ENCODE assay signal across 12 cellular contexts in the genomic region with DNA sequence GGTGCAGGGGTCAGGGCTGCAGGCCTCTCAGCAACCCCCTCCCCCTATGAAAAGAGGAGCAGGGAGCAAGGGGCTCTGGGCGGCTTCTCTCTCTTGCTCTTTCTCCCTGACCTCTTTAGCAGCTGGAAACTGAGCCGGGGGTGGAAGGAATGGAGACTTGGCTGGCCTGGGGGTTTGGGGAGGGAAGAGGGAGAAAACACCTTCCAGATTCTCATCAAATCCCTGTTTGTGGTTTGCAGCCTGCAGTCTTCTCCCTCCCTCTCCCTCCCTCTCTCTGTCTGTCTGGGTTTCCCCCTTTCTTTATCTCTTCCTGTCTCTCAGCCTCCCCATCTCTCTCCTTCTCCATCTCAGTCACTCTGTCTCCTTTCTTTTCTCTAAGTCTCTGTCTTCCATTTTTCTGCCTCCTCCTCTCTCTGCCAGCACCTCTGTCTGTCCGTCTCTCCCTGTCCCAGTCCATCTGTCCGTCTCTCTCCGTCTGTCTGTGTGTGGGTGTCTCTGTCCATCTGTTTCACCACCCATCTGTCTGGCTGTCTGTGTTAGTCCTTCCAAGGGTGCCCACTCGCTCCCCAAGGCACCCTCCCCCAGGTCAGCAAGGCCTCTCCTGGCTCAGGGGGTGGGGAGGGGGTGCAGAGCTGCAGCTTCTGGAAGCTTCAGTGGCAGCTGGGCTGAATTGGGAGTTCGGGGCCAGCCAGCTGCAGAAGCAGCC. TPM values are rescaled to one million over a fixed set of nuclear protein-coding genes. Genes with fewer than 3 reads are reported as not detected.
DNase-seq lines count a peak whose midpoint lies in the region; TF ChIP-seq lines count a peak whose summit lies in the region.
"Had no signal": no experiment of that assay in that cellular context is flagged by ENCODE, and none has a peak within 500 bp of the region (broad histone marks: within the 10 kb centered on the region; RNA-seq: fewer than 3 reads in every experiment).

No MANE protein-coding gene starts in this region.

- intact Hi-C loops in prostate gland (cut with DNase I): no loop called here

- TF ChIP-seq CTCF in AG10803 (conservative IDR thresholded peaks at IDR 0.05; ENCODE audit: low read length) (no peak), choroid plexus epithelial cell (conservative IDR thresholded peaks at IDR 0.05; ENCODE audit: low read depth, low read length) (no peak), neural progenitor cell (IDR thresholded peaks at IDR 0.05) (no peak), prostate gland (IDR thresholded peaks at IDR 0.05) (no peak)

- H3K4me3 Mint-ChIP-seq in neural progenitor cell: peak overlapping the region; percentile 62

- TF ChIP-seq POLR2A in prostate gland (IDR thresholded peaks at IDR 0.05): no peak

- H3K27me3 ChIP-seq in HUES6 (ENCODE audit: control insufficient read depth, insufficient read depth, low read length) (no peaks in the 10 kb centered on the region), neural progenitor cell (no peaks in the 10 kb centered on the region), prostate gland (replicated peaks; ENCODE audit: insufficient read depth) (no peaks in the 10 kb centered on the region), SJCRH30 (no peaks in the 10 kb centered on the region)

- H3K36me3 Mint-ChIP-seq in neural progenitor cell: no peaks in the 10 kb centered on the region

- no peak overlapping the region for H2AFZ ChIP-seq in neural progenitor cell (replicated peaks)

- peak overlapping the region; percentile 98 for H3K4me2 ChIP-seq in neural progenitor cell

- H3K4me1 Mint-ChIP-seq in neural progenitor cell: peaks cover 5% of the 10 kb centered on the region

- H3K27ac ChIP-seq in HUES6 (ENCODE audit: low read depth, low read length) (no peak overlapping the region), neural progenitor cell (no peak overlapping the region), prostate gland (peak overlapping the region in 1 of 2 donors; percentile 56), SJCRH30 (no peak overlapping the region)

- peaks cover 89% of the 10 kb centered on the region for H3K4me1 ChIP-seq in HUES6 (ENCODE audit: control insufficient read depth, insufficient read depth, low read length)
- H3K4me1 ChIP-seq in neural progenitor cell: peaks cover 89% of the 10 kb centered on the region
- H3K4me1 ChIP-seq in prostate gland (replicated peaks): peaks cover 9% of the 10 kb centered on the region
- H3K4me1 ChIP-seq in SJCRH30: peaks cover 87% of the 10 kb centered on the region

- 54% methylated on average over 7 of the region's 7 CpGs for WGBS in prostate gland

- peak; percentile 42 for DNase-seq in AG10803 (ENCODE audit: low read depth)
- peak; percentile 39 for DNase-seq in choroid plexus epithelial cell (ENCODE audit: low read depth)
- DNase-seq in neural progenitor cell (ENCODE audit: low spot score): no peak
- DNase-seq in prostate gland (ENCODE audit: low spot score): no peak
- no peak for DNase-seq in NCI-H1436 treated with DMSO at 0.1 percent for 48 hours (lab: John Stamatoyannopoulos, UW)
- no peak for DNase-seq in SJCRH30
- DNase-seq in AG08396 (ENCODE audit: low spot score): no peak
- DNase-seq: central memory CD4-positive, alpha-beta T cell; NCI-H526 treated with DMSO at 0.1 percent for 48 hours; small intestine; stimulated activated naive CD4-positive, alpha-beta T cell treated with Interleukin-2 at 50 U/mL for 16 hours had no signal

- H4K20me1 ChIP-seq in neural progenitor cell (ENCODE audit: low read depth): peaks cover 100% of the 10 kb centered on the region

- peaks cover 100% of the 10 kb centered on the region for H3K79me2 ChIP-seq in neural progenitor cell (ENCODE audit: low read depth)

- H3K36me3 ChIP-seq in HUES6 (ENCODE audit: control insufficient read depth, insufficient read depth, low read length) (no peaks in the 10 kb centered on the region), neural progenitor cell (no peaks in the 10 kb centered on the region), prostate gland (no peaks in the 10 kb centered on the region), SJCRH30 (peaks cover 10% of the 10 kb centered on the region; the same call in 1 of the 2 replicates)

- no peaks in the 10 kb centered on the region for H3K9me3 Mint-ChIP-seq in neural progenitor cell

- H3K4me3 ChIP-seq in AG10803 (ENCODE audit: low read length) (peak overlapping the region; percentile 12; the same call in 1 of the 2 replicates), HUES6 (ENCODE audit: low read depth, low read length) (no peak overlapping the region), choroid plexus epithelial cell (ENCODE audit: low read depth, low read length) (no peak overlapping the region), neural progenitor cell (no peak overlapping the region), prostate gland (no peak overlapping the region), SJCRH30 (no peak overlapping the region)

- peak overlapping the region; percentile 70 for H3K27ac Mint-ChIP-seq in neural progenitor cell

- H3K9me3 ChIP-seq in HUES6 (ENCODE audit: control insufficient read depth, insufficient read depth, low read depth, low read length) (no peaks in the 10 kb centered on the region), neural progenitor cell (ENCODE audit: low read depth) (no peaks in the 10 kb centered on the region), prostate gland (no peaks in the 10 kb centered on the region), SJCRH30 (replicated peaks) (no peaks in the 10 kb centered on the region)

- H3K27me3 Mint-ChIP-seq in neural progenitor cell (ENCODE audit: insufficient read depth, low read depth): peaks cover 3% of the 10 kb centered on the region

- H3K9ac ChIP-seq in HUES6 (ENCODE audit: low read length) (peak overlapping the region; percentile 28), neural progenitor cell (peak overlapping the region; percentile 33)

- H3F3A ChIP-seq in neural progenitor cell (ENCODE audit: low read depth): peaks cover 52% of the 10 kb centered on the region

RNA-seq across cellular contexts. Expression of gene AHDC1, which starts 6.3 kb away (rescaled TPM):
- total RNA-seq in neural progenitor cell (ENCODE audit: low replicate concordance): 7.0 and 26.5 TPM in 2 replicates
- total RNA-seq in prostate gland: 10 to 100 TPM; 27.1 to 83.7 TPM
- 29.7 and 30.6 TPM in 2 replicates for total RNA-seq in SJCRH30 (2014; rRNA removed; shearing (Covaris generic))

RNA-seq across cellular contexts. Expression of gene FGR, which starts 37.3 kb away (rescaled TPM):
- total RNA-seq in neural progenitor cell (ENCODE audit: low replicate concordance): not detected in 2 replicates
- total RNA-seq in prostate gland: 10 to 100 TPM in 1 of 2 donors, 1 to 10 TPM in 1; 4.0 to 10.8 TPM
- total RNA-seq in SJCRH30 (2014; rRNA removed; shearing (Covaris generic)): not detected in 2 replicates

Comparison
In these comparisons a context has a peak if more than half of its experiments do, and no peak if none do; other contexts are left out.
1. DNase-seq: peak in AG10803 (single experiment) and choroid plexus epithelial cell (single experiment); none in neural progenitor cell (single experiment), prostate gland (single experiment), NCI-H1436 treated with DMSO at 0.1 percent for 48 hours (single experiment), SJCRH30 (0 of 2) and AG08396 (single experiment).